Comparison of ENCODE assay signal across 9 cellular contexts in genomic region chr2:237128026-237128703, GRCh38. TPM values are rescaled to one million over a fixed set of nuclear protein-coding genes. Genes with fewer than 3 reads are reported as not detected.
DNase-seq lines count a peak whose midpoint lies in the region; ATAC-seq lines count a peak whose summit lies in the region.
"Had no signal": no experiment of that assay in that cellular context is flagged by ENCODE, and none has a peak within 500 bp of the region (broad histone marks: within the 10 kb centered on the region; RNA-seq: fewer than 3 reads in every experiment).

No MANE protein-coding gene starts in this region.

- H3K27me3 Mint-ChIP-seq in activated T-helper 1 cell treated with anti-CD3 and anti-CD28 coated beads, Interleukin-12 subunit alpha, Interleukin-12 subunit beta, Interleukin-2, Interleukin-4 antibody, amounts not matched to agents 30 ng/mL and 10 ng/mL and 1 ng/mL, durations not matched to agents 14 hours and 24 hours and 36 hours (ENCODE audit: insufficient read depth), result no peaks in the 10 kb centered on the region
- H3K27me3 Mint-ChIP-seq: CD4-positive, alpha-beta T cell had no signal

- H3K36me3 Mint-ChIP-seq in activated T-helper 1 cell treated with anti-CD3 and anti-CD28 coated beads, Interleukin-12 subunit alpha, Interleukin-12 subunit beta, Interleukin-2, Interleukin-4 antibody, amounts not matched to agents 30 ng/mL and 10 ng/mL and 1 ng/mL, durations not matched to agents 14 hours and 24 hours and 36 hours (ENCODE audit: low read depth), result no peaks in the 10 kb centered on the region

- intact Hi-C loops in Right ventricle myocardium superior (cut with DNase I), result loop anchor here (10.0 kb wide), 2 partner anchors 287 to 447 kb away; partner anchors contain the start of gene COL6A3
- intact Hi-C loops in activated T-helper 1 cell treated with anti-CD3 and anti-CD28 coated beads, Interleukin-12 subunit alpha, Interleukin-12 subunit beta, Interleukin-2, Interleukin-4 antibody, amounts not matched to agents 30 ng/mL and 10 ng/mL and 1 ng/mL, durations not matched to agents 14 hours and 24 hours and 36 hours (cut with micrococcal nuclease), result no loop called here

- no peak overlapping the region for H3K4me3 Mint-ChIP-seq in activated T-helper 1 cell treated with anti-CD3 and anti-CD28 coated beads, Interleukin-12 subunit alpha, Interleukin-12 subunit beta, Interleukin-2, Interleukin-4 antibody, amounts not matched to agents 30 ng/mL and 10 ng/mL and 1 ng/mL, durations not matched to agents 14 hours and 24 hours and 36 hours
- H3K4me3 Mint-ChIP-seq: CD4-positive, alpha-beta T cell had no signal

- DNase-seq in activated CD4-positive, alpha-beta T cell treated with anti-CD3 and anti-CD28 coated beads for 24 hours (ENCODE audit: low read depth in 2 of 2), result peak; percentile 20 to 23
- no peak for DNase-seq in activated CD4-positive, alpha-beta T cell treated with anti-CD3 and anti-CD28 coated beads for 1 hour
- peak; percentile 56 for DNase-seq in activated T-cell treated with anti-CD3 and anti-CD28 coated beads for 48 hours (ENCODE audit: low read depth)
- DNase-seq in Right ventricle myocardium superior, result peak; percentile 93
- no peak for DNase-seq in activated T-helper 1 cell treated with anti-CD3 and anti-CD28 coated beads, Interleukin-12 subunit alpha, Interleukin-12 subunit beta, Interleukin-2, Interleukin-4 antibody, amounts not matched to agents 30 ng/mL and 10 ng/mL and 1 ng/mL, durations not matched to agents 14 hours and 24 hours and 36 hours (ENCODE audit: low spot score)
- DNase-seq in occipital lobe (lab: John Stamatoyannopoulos, UW), result no peak

- peak overlapping the region; percentile 60 for H3K9ac ChIP-seq in skeletal muscle satellite cell (ENCODE audit: low read depth, low read length)

- no peaks in the 10 kb centered on the region for H3K36me3 ChIP-seq in skeletal muscle satellite cell (ENCODE audit: insufficient read depth, low read length)

- no peak overlapping the region for H3K4me3 ChIP-seq in skeletal muscle satellite cell (ENCODE audit: low read length)

- H3K4me1 ChIP-seq in skeletal muscle satellite cell (ENCODE audit: control insufficient read depth, insufficient read depth, low read length), result peaks cover 31% of the 10 kb centered on the region

- ATAC-seq in Right ventricle myocardium superior (ENCODE audit: poor library complexity), result peak; percentile 94
- ATAC-seq in GM18502 (IDR thresholded peaks at IDR 0.05; ENCODE audit: poor library complexity, unreplicated experiment), result no peak

- H3K27me3 ChIP-seq in skeletal muscle satellite cell (ENCODE audit: control insufficient read depth, insufficient read depth, low read length), result no peaks in the 10 kb centered on the region

- peaks cover 3% of the 10 kb centered on the region for H3K9me3 ChIP-seq in skeletal muscle satellite cell (replicated peaks; ENCODE audit: low read length)

- peak overlapping the region; percentile 43 for H3K4me2 ChIP-seq in skeletal muscle satellite cell (ENCODE audit: low read length)

- no peaks in the 10 kb centered on the region for H3K4me1 Mint-ChIP-seq in activated T-helper 1 cell treated with anti-CD3 and anti-CD28 coated beads, Interleukin-12 subunit alpha, Interleukin-12 subunit beta, Interleukin-2, Interleukin-4 antibody, amounts not matched to agents 30 ng/mL and 10 ng/mL and 1 ng/mL, durations not matched to agents 14 hours and 24 hours and 36 hours (ENCODE audit: low read depth)

- no peaks in the 10 kb centered on the region for H3K9me3 Mint-ChIP-seq in activated T-helper 1 cell treated with anti-CD3 and anti-CD28 coated beads, Interleukin-12 subunit alpha, Interleukin-12 subunit beta, Interleukin-2, Interleukin-4 antibody, amounts not matched to agents 30 ng/mL and 10 ng/mL and 1 ng/mL, durations not matched to agents 14 hours and 24 hours and 36 hours
- H3K9me3 Mint-ChIP-seq: CD4-positive, alpha-beta T cell had no signal

- H3K27ac Mint-ChIP-seq in activated T-helper 1 cell treated with anti-CD3 and anti-CD28 coated beads, Interleukin-12 subunit alpha, Interleukin-12 subunit beta, Interleukin-2, Interleukin-4 antibody, amounts not matched to agents 30 ng/mL and 10 ng/mL and 1 ng/mL, durations not matched to agents 14 hours and 24 hours and 36 hours, result no peak overlapping the region
- H3K27ac Mint-ChIP-seq: CD4-positive, alpha-beta T cell had no signal

RNA-seq across cellular contexts. Expression of gene COPS8, which starts 42.5 kb away (rescaled TPM):
- total RNA-seq in Right ventricle myocardium superior, result 85.8 TPM
- total RNA-seq in skeletal muscle satellite cell (2012; rRNA removed), result 359 and 380 TPM in 2 replicates
- total RNA-seq in activated T-helper 1 cell treated with anti-CD3 and anti-CD28 coated beads, Interleukin-12 subunit alpha, Interleukin-12 subunit beta, Interleukin-2, Interleukin-4 antibody, amounts not matched to agents 30 ng/mL and 10 ng/mL and 1 ng/mL, durations not matched to agents 14 hours and 24 hours and 36 hours, result 59.2 and 63.3 TPM in 2 replicates
- total RNA-seq in occipital lobe, result 139 TPM

Comparison
In these comparisons a context has a peak if more than half of its experiments do, and no peak if none do; other contexts are left out.
1. DNase-seq: peak in activated CD4-positive, alpha-beta T cell treated with anti-CD3 and anti-CD28 coated beads for 24 hours (2 of 2), activated T-cell treated with anti-CD3 and anti-CD28 coated beads for 48 hours (single experiment) and Right ventricle myocardium superior (single experiment); none in activated CD4-positive, alpha-beta T cell treated with anti-CD3 and anti-CD28 coated beads for 1 hour (single experiment), activated T-helper 1 cell treated with anti-CD3 and anti-CD28 coated beads, Interleukin-12 subunit alpha, Interleukin-12 subunit beta, Interleukin-2, Interleukin-4 antibody, amounts not matched to agents 30 ng/mL and 10 ng/mL and 1 ng/mL, durations not matched to agents 14 hours and 24 hours and 36 hours (single experiment) and occipital lobe (single experiment).